Comparison of ENCODE assay signal across 1 cellular context in genomic region chr2:175167792-175168563, GRCh38.
TF ChIP-seq lines count a peak whose summit lies in the region.

Gene ATF2 (minus strand): TSS chr2:175168203. CDS start chr2:175136443, 31,760 bp downstream.

TF ChIP-seq in K562, 482 proteins besides CTCF, POLR2A, EP300 and RAD21 (continued from another document and continues in another):
- peak; percentile 65 for TF ChIP-seq PRDM10 (IDR thresholded peaks at IDR 0.05; ENCODE audit: partially characterized antibody)
- TF ChIP-seq TSC22D4 (tag; IDR thresholded peaks at IDR 0.05): no peak
- no peak for TF ChIP-seq ZKSCAN3 (CRISPR knock-in tag; IDR thresholded peaks at IDR 0.05)
- TF ChIP-seq HNRNPH1 (optimal IDR thresholded peaks at IDR 0.05; ENCODE audit: low read depth, low read length): no peak
- TF ChIP-seq CBFA2T3 (IDR thresholded peaks at IDR 0.05): peak; percentile 21
- TF ChIP-seq ZNF717 (CRISPR knock-in tag; IDR thresholded peaks at IDR 0.05): no peak
- TF ChIP-seq ZNF780A (CRISPR knock-in tag; IDR thresholded peaks at IDR 0.05): no peak
- 0 out of 2 replicates have a peak, but pooled peaks have one; percentile 5 for TF ChIP-seq KLF16 (IDR thresholded peaks at IDR 0.05)
- peak; percentile 48; the same call in 1 of the 2 replicates for TF ChIP-seq TCF7L2 (IDR thresholded peaks at IDR 0.05; ENCODE audit: low read depth, low read length)
- peak; percentile 53 for TF ChIP-seq HMBOX1 (IDR thresholded peaks at IDR 0.05)
- TF ChIP-seq, protein P1, sequence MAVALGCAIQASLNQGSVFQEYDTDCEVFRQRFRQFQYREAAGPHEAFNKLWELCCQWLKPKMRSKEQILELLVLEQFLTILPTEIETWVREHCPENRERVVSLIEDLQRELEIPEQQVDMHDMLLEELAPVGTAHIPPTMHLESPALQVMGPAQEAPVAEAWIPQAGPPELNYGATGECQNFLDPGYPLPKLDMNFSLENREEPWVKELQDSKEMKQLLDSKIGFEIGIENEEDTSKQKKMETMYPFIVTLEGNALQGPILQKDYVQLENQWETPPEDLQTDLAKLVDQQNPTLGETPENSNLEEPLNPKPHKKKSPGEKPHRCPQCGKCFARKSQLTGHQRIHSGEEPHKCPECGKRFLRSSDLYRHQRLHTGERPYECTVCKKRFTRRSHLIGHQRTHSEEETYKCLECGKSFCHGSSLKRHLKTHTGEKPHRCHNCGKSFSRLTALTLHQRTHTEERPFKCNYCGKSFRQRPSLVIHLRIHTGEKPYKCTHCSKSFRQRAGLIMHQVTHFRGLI (CRISPR knock-in tag; IDR thresholded peaks at IDR 0.05): no peak
- peak; percentile 91 to 92; a peak in 3 of 4 replicates for TF ChIP-seq SIN3A (IDR thresholded peaks at IDR 0.05; ENCODE audit: borderline replicate concordance in 2 of 2, control insufficient read depth in 1 of 2, low read depth in 2 of 2, low read length in 2 of 2)
- TF ChIP-seq, protein P2, sequence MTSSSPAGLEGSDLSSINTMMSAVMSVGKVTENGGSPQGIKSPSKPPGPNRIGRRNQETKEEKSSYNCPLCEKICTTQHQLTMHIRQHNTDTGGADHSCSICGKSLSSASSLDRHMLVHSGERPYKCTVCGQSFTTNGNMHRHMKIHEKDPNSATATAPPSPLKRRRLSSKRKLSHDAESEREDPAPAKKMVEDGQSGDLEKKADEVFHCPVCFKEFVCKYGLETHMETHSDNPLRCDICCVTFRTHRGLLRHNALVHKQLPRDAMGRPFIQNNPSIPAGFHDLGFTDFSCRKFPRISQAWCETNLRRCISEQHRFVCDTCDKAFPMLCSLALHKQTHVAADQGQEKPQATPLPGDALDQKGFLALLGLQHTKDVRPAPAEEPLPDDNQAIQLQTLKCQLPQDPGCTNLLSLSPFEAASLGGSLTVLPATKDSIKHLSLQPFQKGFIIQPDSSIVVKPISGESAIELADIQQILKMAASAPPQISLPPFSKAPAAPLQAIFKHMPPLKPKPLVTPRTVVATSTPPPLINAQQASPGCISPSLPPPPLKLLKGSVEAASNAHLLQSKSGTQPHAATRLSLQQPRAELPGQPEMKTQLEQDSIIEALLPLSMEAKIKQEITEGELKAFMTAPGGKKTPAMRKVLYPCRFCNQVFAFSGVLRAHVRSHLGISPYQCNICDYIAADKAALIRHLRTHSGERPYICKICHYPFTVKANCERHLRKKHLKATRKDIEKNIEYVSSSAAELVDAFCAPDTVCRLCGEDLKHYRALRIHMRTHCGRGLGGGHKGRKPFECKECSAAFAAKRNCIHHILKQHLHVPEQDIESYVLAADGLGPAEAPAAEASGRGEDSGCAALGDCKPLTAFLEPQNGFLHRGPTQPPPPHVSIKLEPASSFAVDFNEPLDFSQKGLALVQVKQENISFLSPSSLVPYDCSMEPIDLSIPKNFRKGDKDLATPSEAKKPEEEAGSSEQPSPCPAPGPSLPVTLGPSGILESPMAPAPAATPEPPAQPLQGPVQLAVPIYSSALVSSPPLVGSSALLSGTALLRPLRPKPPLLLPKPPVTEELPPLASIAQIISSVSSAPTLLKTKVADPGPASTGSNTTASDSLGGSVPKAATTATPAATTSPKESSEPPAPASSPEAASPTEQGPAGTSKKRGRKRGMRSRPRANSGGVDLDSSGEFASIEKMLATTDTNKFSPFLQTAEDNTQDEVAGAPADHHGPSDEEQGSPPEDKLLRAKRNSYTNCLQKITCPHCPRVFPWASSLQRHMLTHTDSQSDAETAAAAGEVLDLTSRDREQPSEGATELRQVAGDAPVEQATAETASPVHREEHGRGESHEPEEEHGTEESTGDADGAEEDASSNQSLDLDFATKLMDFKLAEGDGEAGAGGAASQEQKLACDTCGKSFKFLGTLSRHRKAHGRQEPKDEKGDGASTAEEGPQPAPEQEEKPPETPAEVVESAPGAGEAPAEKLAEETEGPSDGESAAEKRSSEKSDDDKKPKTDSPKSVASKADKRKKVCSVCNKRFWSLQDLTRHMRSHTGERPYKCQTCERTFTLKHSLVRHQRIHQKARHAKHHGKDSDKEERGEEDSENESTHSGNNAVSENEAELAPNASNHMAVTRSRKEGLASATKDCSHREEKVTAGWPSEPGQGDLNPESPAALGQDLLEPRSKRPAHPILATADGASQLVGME (CRISPR knock-in tag; IDR thresholded peaks at IDR 0.05): 0 out of 2 replicates have a peak, but pooled peaks have one; percentile 75
- no peak for TF ChIP-seq ZNF79 (CRISPR knock-in tag; IDR thresholded peaks at IDR 0.05; ENCODE audit: low read depth)
- 0 out of 2 replicates have a peak, but pooled peaks have one; percentile 41 for TF ChIP-seq FOXP1 (CRISPR knock-in tag; IDR thresholded peaks at IDR 0.05)
- no peak for TF ChIP-seq SNIP1 (IDR thresholded peaks at IDR 0.05; ENCODE audit: low read depth)
- peak; percentile 28 for TF ChIP-seq NEUROD1 (IDR thresholded peaks at IDR 0.05; ENCODE audit: borderline replicate concordance, low read depth, low read length, partially characterized antibody)
- TF ChIP-seq ZNF583 (CRISPR knock-in tag; IDR thresholded peaks at IDR 0.05): 0 out of 2 replicates have a peak, but pooled peaks have one; percentile 0
- TF ChIP-seq SIX5 (IDR thresholded peaks at IDR 0.05; ENCODE audit: borderline replicate concordance in 1 of 2, insufficient read depth in 1 of 2, low read depth in 1 of 2, low read length in 2 of 2): no peak
- TF ChIP-seq GMEB1 (CRISPR knock-in tag; IDR thresholded peaks at IDR 0.05): no peak
- TF ChIP-seq FOXA3 (CRISPR knock-in tag; conservative IDR thresholded peaks at IDR 0.05 in 1 of 2, IDR thresholded peaks at IDR 0.05 in 1 of 2): peak; percentile 42 to 91; a peak in 3 of 4 replicates
- TF ChIP-seq GATA2 (CRISPR knock-in tag; IDR thresholded peaks at IDR 0.05): no peak
- TF ChIP-seq, protein P3, sequence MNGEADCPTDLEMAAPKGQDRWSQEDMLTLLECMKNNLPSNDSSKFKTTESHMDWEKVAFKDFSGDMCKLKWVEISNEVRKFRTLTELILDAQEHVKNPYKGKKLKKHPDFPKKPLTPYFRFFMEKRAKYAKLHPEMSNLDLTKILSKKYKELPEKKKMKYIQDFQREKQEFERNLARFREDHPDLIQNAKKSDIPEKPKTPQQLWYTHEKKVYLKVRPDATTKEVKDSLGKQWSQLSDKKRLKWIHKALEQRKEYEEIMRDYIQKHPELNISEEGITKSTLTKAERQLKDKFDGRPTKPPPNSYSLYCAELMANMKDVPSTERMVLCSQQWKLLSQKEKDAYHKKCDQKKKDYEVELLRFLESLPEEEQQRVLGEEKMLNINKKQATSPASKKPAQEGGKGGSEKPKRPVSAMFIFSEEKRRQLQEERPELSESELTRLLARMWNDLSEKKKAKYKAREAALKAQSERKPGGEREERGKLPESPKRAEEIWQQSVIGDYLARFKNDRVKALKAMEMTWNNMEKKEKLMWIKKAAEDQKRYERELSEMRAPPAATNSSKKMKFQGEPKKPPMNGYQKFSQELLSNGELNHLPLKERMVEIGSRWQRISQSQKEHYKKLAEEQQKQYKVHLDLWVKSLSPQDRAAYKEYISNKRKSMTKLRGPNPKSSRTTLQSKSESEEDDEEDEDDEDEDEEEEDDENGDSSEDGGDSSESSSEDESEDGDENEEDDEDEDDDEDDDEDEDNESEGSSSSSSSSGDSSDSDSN (IDR thresholded peaks at IDR 0.05; ENCODE audit: borderline replicate concordance in 1 of 2, low read depth in 2 of 2, low read length in 2 of 2): 0 out of 4 replicates have a peak, but pooled peaks of 1 of the 2 experiments have one; percentile 20
- TF ChIP-seq NELFE (IDR thresholded peaks at IDR 0.05; ENCODE audit: insufficient read depth, insufficient read length): no peak
- TF ChIP-seq HLTF (IDR thresholded peaks at IDR 0.05): peak; percentile 92
- peak; percentile 90 for TF ChIP-seq TBP (optimal IDR thresholded peaks at IDR 0.05; ENCODE audit: low read depth, low read length)
- TF ChIP-seq ZNF75A (CRISPR knock-in tag; IDR thresholded peaks at IDR 0.05): no peak
- TF ChIP-seq ZNF57 (CRISPR knock-in tag; IDR thresholded peaks at IDR 0.05): no peak
- TF ChIP-seq CEBPZ (IDR thresholded peaks at IDR 0.05; ENCODE audit: borderline replicate concordance, low read depth, low read length): no peak
- no peak for TF ChIP-seq PTRF (tag; IDR thresholded peaks at IDR 0.05)
- TF ChIP-seq NONO (IDR thresholded peaks at IDR 0.05; ENCODE audit: low read depth in 2 of 2, low read length in 1 of 2): peak in 1 of 2 experiments; percentile 28; a peak in 1 of 4 replicates
- no peak for TF ChIP-seq RFX7 (CRISPR knock-in tag; IDR thresholded peaks at IDR 0.05)
- TF ChIP-seq, protein P4, sequence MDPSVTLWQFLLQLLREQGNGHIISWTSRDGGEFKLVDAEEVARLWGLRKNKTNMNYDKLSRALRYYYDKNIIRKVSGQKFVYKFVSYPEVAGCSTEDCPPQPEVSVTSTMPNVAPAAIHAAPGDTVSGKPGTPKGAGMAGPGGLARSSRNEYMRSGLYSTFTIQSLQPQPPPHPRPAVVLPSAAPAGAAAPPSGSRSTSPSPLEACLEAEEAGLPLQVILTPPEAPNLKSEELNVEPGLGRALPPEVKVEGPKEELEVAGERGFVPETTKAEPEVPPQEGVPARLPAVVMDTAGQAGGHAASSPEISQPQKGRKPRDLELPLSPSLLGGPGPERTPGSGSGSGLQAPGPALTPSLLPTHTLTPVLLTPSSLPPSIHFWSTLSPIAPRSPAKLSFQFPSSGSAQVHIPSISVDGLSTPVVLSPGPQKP (CRISPR knock-in tag; IDR thresholded peaks at IDR 0.05): no peak
- TF ChIP-seq NCOR1 (IDR thresholded peaks at IDR 0.05): peak; percentile 67
- TF ChIP-seq FOXA1 (IDR thresholded peaks at IDR 0.05; ENCODE audit: borderline replicate concordance): no peak
- peak; percentile 2 for TF ChIP-seq ZFP36 (IDR thresholded peaks at IDR 0.05; ENCODE audit: low read depth, low read length, partially characterized antibody)
- no peak for TF ChIP-seq TEAD4 (IDR thresholded peaks at IDR 0.05; ENCODE audit: low read length)
- no peak for TF ChIP-seq TEAD4 (CRISPR knock-in tag; IDR thresholded peaks at IDR 0.05; ENCODE audit: borderline replicate concordance)
